In the genomic region with DNA sequence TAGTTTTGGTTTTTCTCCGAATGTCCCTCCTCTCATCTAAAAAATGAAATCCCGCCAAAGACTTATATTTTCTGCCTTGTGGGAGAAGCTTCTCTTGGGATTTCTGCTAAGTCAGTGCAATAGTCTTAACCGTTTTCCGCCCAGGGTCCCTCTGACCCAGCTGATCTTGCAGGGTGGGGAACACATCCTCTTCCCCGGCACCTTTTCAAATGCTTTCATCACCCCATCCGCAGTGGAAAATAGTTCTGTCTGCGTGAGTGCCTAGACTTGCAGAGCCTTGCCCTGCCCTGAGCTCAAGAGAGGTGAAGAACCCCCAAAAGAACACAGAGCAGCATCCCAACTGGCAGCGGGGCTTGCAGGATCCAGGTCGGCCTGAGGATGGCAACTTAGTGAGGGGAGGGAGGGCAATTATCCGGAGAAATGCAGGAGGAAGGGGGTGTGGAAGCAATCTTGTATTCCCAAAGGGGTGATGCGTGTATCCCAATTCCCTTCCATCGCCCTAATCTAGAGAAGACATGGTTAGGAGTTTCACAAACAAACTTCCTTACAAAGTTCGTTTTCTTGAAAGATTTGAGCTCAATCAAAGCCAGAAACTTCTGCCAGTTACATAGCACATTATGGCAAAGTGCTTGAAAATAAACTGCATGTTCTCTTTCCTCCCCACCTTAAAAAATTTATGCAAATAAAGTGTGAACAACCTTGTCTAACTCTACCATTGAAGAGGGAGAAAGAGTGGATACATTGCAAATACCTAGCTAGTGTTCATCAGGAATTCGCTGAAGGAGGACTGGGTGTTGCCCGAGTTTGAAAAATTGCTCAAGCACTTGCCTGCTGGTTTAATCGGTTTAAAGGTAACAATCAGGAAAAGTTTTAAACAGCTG, we compare ENCODE assay signal across 20 cellular contexts.
DNase-seq lines count a peak whose midpoint lies in the region; ATAC-seq and TF ChIP-seq lines count a peak whose summit lies in the region.
"Had no signal": no experiment of that assay in that cellular context is flagged by ENCODE, and none has a peak within 500 bp of the region (broad histone marks: within the 10 kb centered on the region; RNA-seq: fewer than 3 reads in every experiment).

No MANE protein-coding gene starts in this region.

- H2AFZ ChIP-seq in H9 (ENCODE audit: low read length) = no peak overlapping the region

- DNase-seq in H9 = peak; percentile 46
- DNase-seq in astrocyte of the spinal cord (ENCODE audit: low read depth, low spot score) = peak; percentile 29
- DNase-seq in left kidney (ENCODE audit: low read depth, low spot score) = peak; percentile 46
- DNase-seq in aorta = no peak
- no peak for DNase-seq in foreskin fibroblast
- DNase-seq: activated CD4-positive, CD25-positive, alpha-beta regulatory T cell; activated CD8-positive, alpha-beta memory T cell treated with anti-CD3 and anti-CD28 coated beads for 24 hours; activated naive CD8-positive, alpha-beta T cell treated with anti-CD3 and anti-CD28 coated beads for 36 hours; activated T-cell treated with anti-CD3 and anti-CD28 coated beads, Interleukin-2, amount 50 U/mL, for 72 hours; esophagus squamous epithelium; HCEC 1CT; head of caudate nucleus; NCI-H2081; NCI-H524 treated with DMSO at 0.1 percent for 48 hours; stimulated activated CD4-positive, alpha-beta T cell treated with anti-CD3 and anti-CD28 coated beads, Interleukin-2, amount 100 ng/mL, for 24 hours; substantia nigra had no signal

- no peak overlapping the region for H3K9ac ChIP-seq in H9 (ENCODE audit: extremely low read depth, insufficient read length, low read length)
- H3K9ac ChIP-seq in skeletal muscle satellite cell (ENCODE audit: low read depth, low read length) = no peak overlapping the region

- no peak overlapping the region for H3K56ac ChIP-seq in H9 (ENCODE audit: insufficient read length, low read depth, low read length)

- no peak overlapping the region for H3K4ac ChIP-seq in H9 (ENCODE audit: low read depth, low read length)

- H3K4me3 ChIP-seq in astrocyte of the spinal cord (ENCODE audit: low read depth, low read length) (no peak overlapping the region), skeletal muscle satellite cell (ENCODE audit: low read length) (peak overlapping the region; percentile 58), aorta (ENCODE audit: low read length in 2 of 2) (no peak overlapping the region), foreskin fibroblast (ENCODE audit: low read depth in 1 of 2, low read length in 2 of 2) (no peak overlapping the region)

- H2BK15ac ChIP-seq in H9 (ENCODE audit: low read depth, low read length) = no peak overlapping the region

- H3K79me2 ChIP-seq in H9 (ENCODE audit: insufficient read depth, low read length) = no peaks in the 10 kb centered on the region

- no peak overlapping the region for H4K5ac ChIP-seq in H9 (ENCODE audit: insufficient read length, low read depth, low read length)

- H3K9me3 ChIP-seq in H9 (ENCODE audit: control insufficient read depth, low read depth, low read length) (no peaks in the 10 kb centered on the region), skeletal muscle satellite cell (replicated peaks; ENCODE audit: low read length) (no peaks in the 10 kb centered on the region), aorta (ENCODE audit: control insufficient read depth, low read length) (peaks cover 2% of the 10 kb centered on the region)
- H3K9me3 ChIP-seq: esophagus squamous epithelium had no signal

- H2BK12ac ChIP-seq in H9 (ENCODE audit: insufficient read length, low read depth, low read length) = no peak overlapping the region

- no peaks in the 10 kb centered on the region for H3K79me1 ChIP-seq in H9 (ENCODE audit: insufficient read depth, low read depth, low read length, poor library complexity, severe bottlenecking)

- H2BK120ac ChIP-seq in H9 (ENCODE audit: low read depth, low read length, poor library complexity, severe bottlenecking) = no peak overlapping the region

- no peak overlapping the region for H3K23ac ChIP-seq in H9 (ENCODE audit: insufficient read length, low read depth, low read length)

- no peaks in the 10 kb centered on the region; a peak in 1 of 7 replicates for H3K36me3 Mint-ChIP-seq in H9 (ENCODE audit: insufficient read depth in 1 of 3, low read depth in 3 of 3)
- H3K36me3 Mint-ChIP-seq: activated naive CD8-positive, alpha-beta T cell treated with anti-CD3 and anti-CD28 coated beads for 36 hours had no signal

- H3K4me3 Mint-ChIP-seq in H9 = peak overlapping the region in 1 of 2 experiments; percentile 55; a peak in 2 of 5 replicates
- H3K4me3 Mint-ChIP-seq: activated naive CD8-positive, alpha-beta T cell treated with anti-CD3 and anti-CD28 coated beads for 36 hours; activated T-cell treated with anti-CD3 and anti-CD28 coated beads, Interleukin-2, amount 50 U/mL, for 72 hours; B cell; T-helper 2 cell treated with Interferon-gamma antibody and Interleukin-4, amounts not matched to agents 5 μg/mL and 100 μg/mL, for 36 hours had no signal

- H3K27ac ChIP-seq in H9 (ENCODE audit: insufficient read length, low read depth, low read length) (no peak overlapping the region), aorta (ENCODE audit: low read depth in 1 of 2, low read length in 2 of 2) (no peak overlapping the region)
- H3K27ac ChIP-seq: esophagus squamous epithelium had no signal

- H3K18ac ChIP-seq in H9 (ENCODE audit: insufficient read length, low read depth, low read length) = no peak overlapping the region

- no peak overlapping the region for H4K8ac ChIP-seq in H9 (replicated peaks; ENCODE audit: insufficient read length, low read depth, low read length)

- H3K27me3 ChIP-seq in H9 (ENCODE audit: insufficient read depth, low read length) (peaks cover 96% of the 10 kb centered on the region), skeletal muscle satellite cell (ENCODE audit: control insufficient read depth, insufficient read depth, low read length) (peaks cover 92% of the 10 kb centered on the region), aorta (ENCODE audit: control insufficient read depth in 1 of 2, insufficient read depth in 2 of 2, low read length in 1 of 2) (peaks cover 0 to 5% of the 10 kb centered on the region in 2 donors)

- H3K14ac ChIP-seq in H9 (ENCODE audit: insufficient read depth, low read length) = no peak overlapping the region

- H3K9me3 Mint-ChIP-seq in H9 = peaks cover 6 to 7% of the 10 kb centered on the region in 2 experiments; a peak in 4 of 5 replicates
- H3K9me3 Mint-ChIP-seq: activated naive CD8-positive, alpha-beta T cell treated with anti-CD3 and anti-CD28 coated beads for 36 hours; activated T-cell treated with anti-CD3 and anti-CD28 coated beads, Interleukin-2, amount 50 U/mL, for 72 hours; T-helper 2 cell treated with Interferon-gamma antibody and Interleukin-4, amounts not matched to agents 5 μg/mL and 100 μg/mL, for 36 hours had no signal

- intact Hi-C loops in aorta (cut with DNase I) = no loop called here

- H3K27ac Mint-ChIP-seq in H9 = no peak overlapping the region; a peak in 1 of 7 replicates
- H3K27ac Mint-ChIP-seq: activated naive CD8-positive, alpha-beta T cell treated with anti-CD3 and anti-CD28 coated beads for 36 hours; B cell; T-helper 2 cell treated with Interferon-gamma antibody and Interleukin-4, amounts not matched to agents 5 μg/mL and 100 μg/mL, for 36 hours had no signal

- H3K36me3 ChIP-seq in skeletal muscle satellite cell (ENCODE audit: insufficient read depth, low read length) = no peaks in the 10 kb centered on the region
- H3K36me3 ChIP-seq in aorta (ENCODE audit: control insufficient read depth in 1 of 2, insufficient read depth in 2 of 2, low read length in 1 of 2) = no peaks in the 10 kb centered on the region
- H3K36me3 ChIP-seq: esophagus squamous epithelium had no signal

- H3K27me3 Mint-ChIP-seq in H9 (ENCODE audit: low read depth) = peaks cover 100% of the 10 kb centered on the region

- in situ Hi-C loops in astrocyte of the spinal cord (cut with HindIII; ENCODE audit: low sequenced_read_pairs) = no loop called here

- no peak overlapping the region for H2BK5ac ChIP-seq in H9 (ENCODE audit: insufficient read length, low read length)

- H3K4me1 Mint-ChIP-seq in H9 = peaks cover 6 to 27% of the 10 kb centered on the region in 2 experiments
- H3K4me1 Mint-ChIP-seq: B cell had no signal

- TF ChIP-seq CTCF in H9 (conservative IDR thresholded peaks at IDR 0.05) (no peak), astrocyte of the spinal cord (IDR thresholded peaks at IDR 0.05; ENCODE audit: low read depth, low read length) (no peak), foreskin fibroblast (IDR thresholded peaks at IDR 0.05; ENCODE audit: low read depth, low read length) (no peak)

- no peak overlapping the region for H3K4me2 ChIP-seq in H9 (ENCODE audit: insufficient read depth, insufficient read length, low read length)
- H3K4me2 ChIP-seq in skeletal muscle satellite cell (ENCODE audit: low read length) = no peak overlapping the region

- H2AK5ac ChIP-seq in H9 (ENCODE audit: insufficient read length, low read length) = no peak overlapping the region

- H4K20me1 ChIP-seq in H9 (ENCODE audit: control insufficient read depth, insufficient read depth, insufficient read length) = no peaks in the 10 kb centered on the region

- no CpG with 5 or more reads among the region's 16 CpGs for WGBS in H9 (ENCODE audit: extremely low coverage, insufficient read length, low lambda C conversion rate)
- WGBS in aorta, 2 donors = 15 to 19% methylated on average over 16 of the region's 16 CpGs

- H3K23me2 ChIP-seq in H9 (ENCODE audit: insufficient read length, low read depth, low read length, poor library complexity, severe bottlenecking) = peaks cover 3% of the 10 kb centered on the region

- H3T11ph ChIP-seq in H9 (ENCODE audit: low read length) = no peak overlapping the region

- no peak overlapping the region for H2BK20ac ChIP-seq in H9 (ENCODE audit: low read depth, low read length, poor library complexity, severe bottlenecking)

- no peak for ATAC-seq in aorta (ENCODE audit: low FRiP score)
- no peak for ATAC-seq in GM21737 (IDR thresholded peaks at IDR 0.05; ENCODE audit: unreplicated experiment)
- ATAC-seq: activated T-cell treated with anti-CD3 and anti-CD28 coated beads, Interleukin-2, amount 50 U/mL, for 72 hours had no signal

- H4K91ac ChIP-seq in H9 (ENCODE audit: insufficient read length, low read depth, low read length) = no peak overlapping the region

- H3K4me1 ChIP-seq in H9 (ENCODE audit: insufficient read depth, low read length) (no peaks in the 10 kb centered on the region), skeletal muscle satellite cell (ENCODE audit: control insufficient read depth, insufficient read depth, low read length) (peaks cover 5% of the 10 kb centered on the region), aorta (ENCODE audit: control insufficient read depth in 1 of 2, insufficient read depth in 2 of 2, low read length in 2 of 2) (no peaks in the 10 kb centered on the region)

Comparison
In these comparisons a context has a peak if more than half of its experiments do, and no peak if none do; other contexts are left out.
1. DNase-seq: peak in H9 (single experiment), astrocyte of the spinal cord (single experiment) and left kidney (single experiment); none in aorta (0 of 2) and foreskin fibroblast (0 of 2).